Comparison of ENCODE assay signal across 14 cellular contexts in genomic region chr6:37994238-37994637, GRCh38.
DNase-seq lines count a peak whose midpoint lies in the region; TF ChIP-seq lines count a peak whose summit lies in the region.
"Had no signal": no experiment of that assay in that cellular context is flagged by ENCODE, and none has a peak within 500 bp of the region (broad histone marks: within the 10 kb centered on the region; RNA-seq: fewer than 3 reads in every experiment).

No MANE protein-coding gene starts in this region.

- no peak for TF ChIP-seq CTCF in AG10803 (conservative IDR thresholded peaks at IDR 0.05; ENCODE audit: low read length)
- TF ChIP-seq CTCF in BE2C (IDR thresholded peaks at IDR 0.05; ENCODE audit: low read depth, low read length) = no peak

- in situ Hi-C loops in KBM-7 (cut with MboI; ENCODE audit: low pct_unique_long_range_greater_than_20kb, low sequenced_read_pairs) = no loop called here

- no peaks in the 10 kb centered on the region for H3K36me3 ChIP-seq in BE2C
- H3K36me3 ChIP-seq: lower lobe of right lung had no signal

- H3K4me3 ChIP-seq in AG10803 (ENCODE audit: low read length) (no peak overlapping the region), BE2C (ENCODE audit: low read depth, low read length) (no peak overlapping the region)
- H3K4me3 ChIP-seq: hepatocyte, lower lobe of right lung had no signal

- no peaks in the 10 kb centered on the region for H3K9me3 ChIP-seq in BE2C
- H3K9me3 ChIP-seq: lower lobe of right lung had no signal

- DNase-seq in AG10803 (ENCODE audit: low read depth) (peak; percentile 31), LHCN-M2 (ENCODE audit: low read depth) (peak; percentile 39), RPMI7951 (ENCODE audit: low read depth) (peak; percentile 24), hepatic stellate cell (ENCODE audit: low spot score) (peak; percentile 11), HuH-7 (ENCODE audit: low spot score) (no peak), BE2C (no peak), NCI-H2171 (lab: John Stamatoyannopoulos, UW) (no peak), KBM-7 (no peak)
- DNase-seq: GOT3; lower lobe of right lung; NCI-H1694; stimulated activated CD4-positive, alpha-beta T cell treated with anti-CD3 and anti-CD28 coated beads, Interleukin-1b, Interleukin-23, amount 100 ng/mL, for 48 hours; T-helper 2 cell had no signal

- H3K27me3 ChIP-seq in BE2C = no peaks in the 10 kb centered on the region
- H3K27me3 ChIP-seq: hepatocyte had no signal

- H3K4me1 ChIP-seq in BE2C = peaks cover 2% of the 10 kb centered on the region; the same call in 1 of the 2 replicates

Comparison
In these comparisons a context has a peak if more than half of its experiments do, and no peak if none do; other contexts are left out.
1. DNase-seq: peak in AG10803 (single experiment), LHCN-M2 (single experiment), RPMI7951 (single experiment) and hepatic stellate cell (single experiment); none in HuH-7 (single experiment), BE2C (single experiment), NCI-H2171 (single experiment) and KBM-7 (single experiment).